1 cellular context compared by ENCODE assay signal in the genomic region with DNA sequence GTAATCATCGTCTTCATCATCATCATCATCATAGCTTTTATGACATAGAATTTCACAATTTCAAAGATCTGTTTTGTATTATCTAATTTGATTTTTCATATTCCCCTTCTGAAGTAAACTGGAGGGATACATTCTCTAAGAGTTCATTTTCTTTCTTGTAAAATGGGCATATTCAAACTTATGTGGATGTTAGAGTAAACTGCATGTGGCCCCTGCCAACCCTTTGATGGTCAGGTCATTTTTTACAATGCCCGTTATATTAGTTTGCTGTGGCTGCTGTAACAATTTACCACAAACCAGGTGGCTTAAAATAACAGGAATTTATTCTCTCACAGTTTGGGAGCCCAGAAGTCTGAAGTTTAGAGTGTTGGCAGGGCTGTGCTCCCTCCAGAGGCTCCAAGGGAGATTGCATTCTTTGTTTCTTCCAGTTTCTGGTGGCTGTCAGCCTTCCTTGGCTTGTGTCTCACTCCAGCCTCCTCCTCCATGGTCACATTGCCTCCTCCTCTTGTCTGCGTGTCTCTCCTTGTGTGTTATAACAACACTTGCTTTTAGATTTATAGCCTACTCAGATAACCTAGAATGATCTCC.
TF ChIP-seq lines count a peak whose summit lies in the region.

No MANE protein-coding gene starts in this region.

TF ChIP-seq in HepG2, 621 proteins besides CTCF, POLR2A, EP300 and RAD21 (continued from another document):
- TF ChIP-seq, protein P1, sequence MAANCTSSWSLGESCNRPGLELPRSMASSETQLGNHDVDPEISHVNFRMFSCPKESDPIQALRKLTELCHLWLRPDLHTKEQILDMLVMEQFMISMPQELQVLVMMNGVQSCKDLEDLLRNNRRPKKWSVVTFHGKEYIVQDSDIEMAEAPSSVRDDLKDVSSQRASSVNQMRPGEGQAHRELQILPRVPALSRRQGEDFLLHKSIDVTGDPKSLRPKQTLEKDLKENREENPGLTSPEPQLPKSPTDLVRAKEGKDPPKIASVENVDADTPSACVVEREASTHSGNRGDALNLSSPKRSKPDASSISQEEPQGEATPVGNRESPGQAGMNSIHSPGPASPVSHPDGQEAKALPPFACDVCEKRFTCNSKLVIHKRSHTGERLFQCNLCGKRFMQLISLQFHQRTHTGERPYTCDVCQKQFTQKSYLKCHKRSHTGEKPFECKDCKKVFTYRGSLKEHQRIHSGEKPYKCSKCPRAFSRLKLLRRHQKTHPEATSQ (CRISPR knock-in tag; IDR thresholded peaks at IDR 0.05; ENCODE audit: borderline replicate concordance): no peak
- TF ChIP-seq MAF1 (CRISPR knock-in tag; IDR thresholded peaks at IDR 0.05; ENCODE audit: borderline replicate concordance) (no peak), SMC3 (IDR thresholded peaks at IDR 0.05; ENCODE audit: low read length) (peak; percentile 59), ZKSCAN1 (IDR thresholded peaks at IDR 0.05; ENCODE audit: low read length) (no peak), ZNF12 (CRISPR knock-in tag; IDR thresholded peaks at IDR 0.05) (no peak), ZNF878 (CRISPR knock-in tag; IDR thresholded peaks at IDR 0.05) (no peak), ZNF296 (CRISPR knock-in tag; conservative IDR thresholded peaks at IDR 0.05) (no peak), TP53 (CRISPR knock-in tag; conservative IDR thresholded peaks at IDR 0.05) (no peak)
- TF ChIP-seq, protein P2, sequence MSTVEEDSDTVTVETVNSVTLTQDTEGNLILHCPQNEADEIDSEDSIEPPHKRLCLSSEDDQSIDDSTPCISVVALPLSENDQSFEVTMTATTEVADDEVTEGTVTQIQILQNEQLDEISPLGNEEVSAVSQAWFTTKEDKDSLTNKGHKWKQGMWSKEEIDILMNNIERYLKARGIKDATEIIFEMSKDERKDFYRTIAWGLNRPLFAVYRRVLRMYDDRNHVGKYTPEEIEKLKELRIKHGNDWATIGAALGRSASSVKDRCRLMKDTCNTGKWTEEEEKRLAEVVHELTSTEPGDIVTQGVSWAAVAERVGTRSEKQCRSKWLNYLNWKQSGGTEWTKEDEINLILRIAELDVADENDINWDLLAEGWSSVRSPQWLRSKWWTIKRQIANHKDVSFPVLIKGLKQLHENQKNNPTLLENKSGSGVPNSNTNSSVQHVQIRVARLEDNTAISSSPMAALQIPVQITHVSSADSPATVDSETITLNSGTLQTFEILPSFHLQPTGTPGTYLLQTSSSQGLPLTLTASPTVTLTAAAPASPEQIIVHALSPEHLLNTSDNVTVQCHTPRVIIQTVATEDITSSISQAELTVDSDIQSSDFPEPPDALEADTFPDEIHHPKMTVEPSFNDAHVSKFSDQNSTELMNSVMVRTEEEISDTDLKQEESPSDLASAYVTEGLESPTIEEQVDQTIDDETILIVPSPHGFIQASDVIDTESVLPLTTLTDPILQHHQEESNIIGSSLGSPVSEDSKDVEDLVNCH (CRISPR knock-in tag; IDR thresholded peaks at IDR 0.05): no peak
- TF ChIP-seq, protein P3, sequence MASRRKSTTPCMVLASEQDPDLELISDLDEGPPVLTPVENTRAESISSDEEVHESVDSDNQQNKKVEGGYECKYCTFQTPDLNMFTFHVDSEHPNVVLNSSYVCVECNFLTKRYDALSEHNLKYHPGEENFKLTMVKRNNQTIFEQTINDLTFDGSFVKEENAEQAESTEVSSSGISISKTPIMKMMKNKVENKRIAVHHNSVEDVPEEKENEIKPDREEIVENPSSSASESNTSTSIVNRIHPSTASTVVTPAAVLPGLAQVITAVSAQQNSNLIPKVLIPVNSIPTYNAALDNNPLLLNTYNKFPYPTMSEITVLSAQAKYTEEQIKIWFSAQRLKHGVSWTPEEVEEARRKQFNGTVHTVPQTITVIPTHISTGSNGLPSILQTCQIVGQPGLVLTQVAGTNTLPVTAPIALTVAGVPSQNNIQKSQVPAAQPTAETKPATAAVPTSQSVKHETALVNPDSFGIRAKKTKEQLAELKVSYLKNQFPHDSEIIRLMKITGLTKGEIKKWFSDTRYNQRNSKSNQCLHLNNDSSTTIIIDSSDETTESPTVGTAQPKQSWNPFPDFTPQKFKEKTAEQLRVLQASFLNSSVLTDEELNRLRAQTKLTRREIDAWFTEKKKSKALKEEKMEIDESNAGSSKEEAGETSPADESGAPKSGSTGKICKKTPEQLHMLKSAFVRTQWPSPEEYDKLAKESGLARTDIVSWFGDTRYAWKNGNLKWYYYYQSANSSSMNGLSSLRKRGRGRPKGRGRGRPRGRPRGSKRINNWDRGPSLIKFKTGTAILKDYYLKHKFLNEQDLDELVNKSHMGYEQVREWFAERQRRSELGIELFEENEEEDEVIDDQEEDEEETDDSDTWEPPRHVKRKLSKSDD (CRISPR knock-in tag; IDR thresholded peaks at IDR 0.05; ENCODE audit: low read depth): no peak
- TF ChIP-seq, protein P4, sequence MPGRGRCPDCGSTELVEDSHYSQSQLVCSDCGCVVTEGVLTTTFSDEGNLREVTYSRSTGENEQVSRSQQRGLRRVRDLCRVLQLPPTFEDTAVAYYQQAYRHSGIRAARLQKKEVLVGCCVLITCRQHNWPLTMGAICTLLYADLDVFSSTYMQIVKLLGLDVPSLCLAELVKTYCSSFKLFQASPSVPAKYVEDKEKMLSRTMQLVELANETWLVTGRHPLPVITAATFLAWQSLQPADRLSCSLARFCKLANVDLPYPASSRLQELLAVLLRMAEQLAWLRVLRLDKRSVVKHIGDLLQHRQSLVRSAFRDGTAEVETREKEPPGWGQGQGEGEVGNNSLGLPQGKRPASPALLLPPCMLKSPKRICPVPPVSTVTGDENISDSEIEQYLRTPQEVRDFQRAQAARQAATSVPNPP (CRISPR knock-in tag; IDR thresholded peaks at IDR 0.05): no peak
- TF ChIP-seq, protein P5, sequence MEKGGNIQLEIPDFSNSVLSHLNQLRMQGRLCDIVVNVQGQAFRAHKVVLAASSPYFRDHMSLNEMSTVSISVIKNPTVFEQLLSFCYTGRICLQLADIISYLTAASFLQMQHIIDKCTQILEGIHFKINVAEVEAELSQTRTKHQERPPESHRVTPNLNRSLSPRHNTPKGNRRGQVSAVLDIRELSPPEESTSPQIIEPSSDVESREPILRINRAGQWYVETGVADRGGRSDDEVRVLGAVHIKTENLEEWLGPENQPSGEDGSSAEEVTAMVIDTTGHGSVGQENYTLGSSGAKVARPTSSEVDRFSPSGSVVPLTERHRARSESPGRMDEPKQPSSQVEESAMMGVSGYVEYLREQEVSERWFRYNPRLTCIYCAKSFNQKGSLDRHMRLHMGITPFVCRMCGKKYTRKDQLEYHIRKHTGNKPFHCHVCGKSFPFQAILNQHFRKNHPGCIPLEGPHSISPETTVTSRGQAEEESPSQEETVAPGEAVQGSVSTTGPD (CRISPR knock-in tag; IDR thresholded peaks at IDR 0.05): no peak
